Comparison of ENCODE assay signal across 21 cellular contexts in genomic region chr6:125406771-125407170, GRCh38.
DNase-seq lines count a peak whose midpoint lies in the region; ATAC-seq and TF ChIP-seq lines count a peak whose summit lies in the region.
"Had no signal": no experiment of that assay in that cellular context is flagged by ENCODE, and none has a peak within 500 bp of the region (broad histone marks: within the 10 kb centered on the region; RNA-seq: fewer than 3 reads in every experiment).

No MANE protein-coding gene starts in this region.

- H4K20me1 ChIP-seq in mammary epithelial cell (ENCODE audit: insufficient read depth, low read length): no peaks in the 10 kb centered on the region

- no peaks in the 10 kb centered on the region for H3K79me2 ChIP-seq in mammary epithelial cell (ENCODE audit: insufficient read depth, low read length)

- H3K9me3 ChIP-seq in mammary epithelial cell (replicated peaks; ENCODE audit: insufficient read depth, low read length) (no peaks in the 10 kb centered on the region), right lobe of liver (no peaks in the 10 kb centered on the region)
- H3K9me3 ChIP-seq: A549 had no signal

- H2AFZ ChIP-seq in mammary epithelial cell (ENCODE audit: low read depth, low read length): no peak overlapping the region
- H2AFZ ChIP-seq: GM23248 had no signal

- intact Hi-C loops in mammary epithelial cell (cut with micrococcal nuclease) (no loop called here), right lobe of liver (cut with DNase I) (no loop called here)

- in situ Hi-C loops in mammary epithelial cell (cut with MboI; ENCODE audit: low sequenced_read_pairs in 2 of 2): no loop called here

- dilution Hi-C loops in mammary epithelial cell (cut with HindIII; ENCODE audit: low sequenced_read_pairs): no loop called here

- WGBS in mammary epithelial cell (ENCODE audit: low coverage, missing lambda C conversion rate): 70% methylated on average over 1 of the region's 1 CpG
- WGBS in right lobe of liver (ENCODE audit: insufficient coverage, low coverage, low lambda C conversion rate, missing lambda C conversion rate): 67% methylated on average over 1 of the region's 1 CpG

- BruUV-seq in mammary epithelial cell (replicated peaks; lab: Mats Ljungman, UMichigan): no TSS peak

- CTCF ChIA-PET in mammary epithelial cell (lab: Charles Lee; ENCODE audit: low non-redundant PET): no interaction called here

- H3K4me1 ChIP-seq in mammary epithelial cell (ENCODE audit: insufficient read depth, low read length) (no peaks in the 10 kb centered on the region), right lobe of liver (no peaks in the 10 kb centered on the region)
- H3K4me1 ChIP-seq: A549 had no signal

- no peak overlapping the region for H3K4me2 ChIP-seq in mammary epithelial cell (ENCODE audit: insufficient read depth, low read depth, low read length)
- H3K4me2 ChIP-seq: A549 had no signal

- ATAC-seq in right lobe of liver: no peak
- ATAC-seq: A549, GM12878 had no signal

- DNase-seq in NCI-H1694 treated with DMSO at 0.1 percent for 48 hours (lab: John Stamatoyannopoulos, UW): peak; percentile 27
- DNase-seq in NCI-H1694 (lab: John Stamatoyannopoulos, UW): no peak
- DNase-seq in NCI-H524 (lab: John Stamatoyannopoulos, UW): peak; percentile 26 to 78
- DNase-seq in middle frontal gyrus (ENCODE audit: extremely low spot score, low spot score): peak; percentile 20
- no peak for DNase-seq in mammary epithelial cell
- DNase-seq in NCI-H2227 (lab: John Stamatoyannopoulos, UW; ENCODE audit: unreplicated experiment): no peak
- no peak for DNase-seq in right lobe of liver
- DNase-seq: 8988T; ACHN; C1 segment of cervical spinal cord; Calu3; CD4-positive, alpha-beta memory T cell; COR-L47; DMS79; EL; GDM1; GM23248; H7; HCEC 1CT had no signal

- H3K27ac ChIP-seq in mammary epithelial cell (ENCODE audit: insufficient read depth, low read depth, low read length): no peak overlapping the region
- H3K27ac ChIP-seq in right lobe of liver: no peak overlapping the region
- H3K27ac ChIP-seq: A549, GM23248 had no signal

- H3K9ac ChIP-seq in mammary epithelial cell (ENCODE audit: insufficient read depth, low read length): no peak overlapping the region
- H3K9ac ChIP-seq: GM23248 had no signal

- H3K36me3 ChIP-seq in mammary epithelial cell (ENCODE audit: insufficient read depth, low read length) (no peaks in the 10 kb centered on the region), right lobe of liver (no peaks in the 10 kb centered on the region)

- TF ChIP-seq CTCF in mammary epithelial cell (conservative IDR thresholded peaks at IDR 0.05 in 1 of 2, IDR thresholded peaks at IDR 0.05 in 1 of 2; ENCODE audit: extremely low read depth in 1 of 2, insufficient read depth in 1 of 2, low read depth in 1 of 2, low read length in 2 of 2): no peak
- TF ChIP-seq CTCF in right lobe of liver (IDR thresholded peaks at IDR 0.05): no peak

- no peaks in the 10 kb centered on the region for H3K27me3 ChIP-seq in mammary epithelial cell (ENCODE audit: insufficient read depth, low read length)
- H3K27me3 ChIP-seq in right lobe of liver: no peaks in the 10 kb centered on the region

- no peak for TF ChIP-seq POLR2A in right lobe of liver (IDR thresholded peaks at IDR 0.05)

- no peak overlapping the region for H3K4me3 ChIP-seq in mammary epithelial cell (replicated peaks in 1 of 3; ENCODE audit: insufficient read depth in 1 of 3, low read depth in 2 of 3, low read length in 3 of 3)
- no peak overlapping the region for H3K4me3 ChIP-seq in right lobe of liver
- H3K4me3 ChIP-seq: A549, GM12878, GM23248 had no signal

Comparison
In these comparisons a context has a peak if more than half of its experiments do, and no peak if none do; other contexts are left out.
1. DNase-seq: peak in NCI-H1694 treated with DMSO at 0.1 percent for 48 hours (single experiment), NCI-H524 (2 of 2) and middle frontal gyrus (single experiment); none in NCI-H1694 (single experiment), mammary epithelial cell (single experiment), NCI-H2227 (single experiment) and right lobe of liver (0 of 3).